Comparison of ENCODE assay signal across 7 cellular contexts in the genomic region with DNA sequence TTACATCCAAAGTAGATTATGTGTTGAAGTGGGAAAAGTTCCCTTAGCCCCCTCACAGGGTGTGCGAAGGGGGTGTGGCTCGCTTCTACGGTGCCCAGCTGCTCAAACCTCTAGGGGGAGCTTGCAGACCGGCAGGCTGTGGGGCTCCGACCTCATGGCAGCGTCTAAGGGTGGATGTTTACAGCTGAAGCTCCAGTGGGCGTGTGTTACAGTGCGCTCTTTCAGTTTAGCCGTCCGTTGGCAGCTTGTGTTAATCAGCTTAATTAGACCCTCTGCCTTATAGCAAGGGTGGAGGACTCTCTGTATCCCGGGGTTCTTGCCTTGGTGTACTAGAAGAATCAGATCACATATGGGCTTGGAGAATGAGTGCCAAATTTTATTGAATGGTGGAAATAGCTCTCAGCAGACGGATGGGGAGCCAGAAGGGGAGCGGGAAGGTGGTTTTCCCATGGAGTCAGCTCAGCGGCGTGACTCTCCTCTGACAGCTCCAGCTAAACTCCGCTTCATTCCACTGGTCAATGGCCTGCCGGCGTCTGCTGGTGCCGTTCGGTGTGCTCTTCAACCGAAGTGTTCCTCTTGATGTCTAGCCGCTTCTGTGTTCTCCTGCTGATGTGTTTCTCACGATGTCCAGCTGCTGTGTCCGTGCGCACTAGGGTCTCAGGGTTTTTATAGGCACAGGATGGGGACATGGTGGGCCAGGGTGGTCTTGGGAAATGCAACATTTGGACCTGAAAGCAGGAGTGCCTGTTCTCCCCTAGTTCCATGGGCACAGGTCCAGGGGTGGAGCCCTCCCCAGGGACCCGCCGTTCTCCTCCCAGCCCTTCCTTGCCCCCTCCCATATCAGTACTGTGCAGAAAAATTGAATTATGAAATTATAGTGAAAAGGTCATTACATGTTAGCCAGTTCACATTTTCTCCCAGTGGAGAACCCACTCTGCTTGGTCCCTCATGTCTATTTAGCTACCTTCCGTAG. TPM values are rescaled to one million over a fixed set of nuclear protein-coding genes. Genes with fewer than 3 reads are reported as not detected.
DNase-seq lines count a peak whose midpoint lies in the region; ATAC-seq and TF ChIP-seq lines count a peak whose summit lies in the region.

No MANE protein-coding gene starts in this region.

- peak; percentile 28 for DNase-seq in GM10266 (ENCODE audit: extremely low spot score)
- DNase-seq in Jurkat, Clone E6-1 (ENCODE audit: low read depth, low spot score) = peak; percentile 62
- no peak for DNase-seq in SK-N-MC (ENCODE audit: low read depth, low spot score)
- peak; percentile 34 for DNase-seq in cerebellar cortex (ENCODE audit: low spot score)
- DNase-seq in right lobe of liver = peak in 2 of 3 donors; percentile 64
- DNase-seq in stimulated activated naive CD8-positive, alpha-beta T cell treated with anti-CD3 and anti-CD28 coated beads, Interleukin-15, amount 100 ng/mL, for 72 hours = peak; percentile 55 to 67

- peaks cover 23% of the 10 kb centered on the region for H3K4me1 Mint-ChIP-seq in stimulated activated naive CD8-positive, alpha-beta T cell treated with anti-CD3 and anti-CD28 coated beads, Interleukin-15, amount 100 ng/mL, for 72 hours

- no peaks in the 10 kb centered on the region for H3K27me3 ChIP-seq in right lobe of liver

- peak overlapping the region; percentile 42 to 63 for H3K4me3 Mint-ChIP-seq in stimulated activated naive CD8-positive, alpha-beta T cell treated with anti-CD3 and anti-CD28 coated beads, Interleukin-15, amount 100 ng/mL, for 72 hours

- H3K9me3 ChIP-seq in SK-N-MC (ENCODE audit: low read depth, low read length) (no peaks in the 10 kb centered on the region), right lobe of liver (no peaks in the 10 kb centered on the region)

- no peak overlapping the region for H3K27ac ChIP-seq in SK-N-MC
- H3K27ac ChIP-seq in right lobe of liver = no peak overlapping the region

- H3K36me3 ChIP-seq in SK-N-MC (ENCODE audit: insufficient read depth, low read length) (no peaks in the 10 kb centered on the region), right lobe of liver (no peaks in the 10 kb centered on the region)

- WGBS in right lobe of liver (ENCODE audit: insufficient coverage, low coverage, low lambda C conversion rate, missing lambda C conversion rate) = 28% methylated on average over 6 of the region's 28 CpGs

- TF ChIP-seq CTCF in GM10266 (IDR thresholded peaks at IDR 0.05; ENCODE audit: control insufficient read depth, insufficient read depth, low read depth, missing control alignments) (peak; percentile 70), right lobe of liver (IDR thresholded peaks at IDR 0.05) (peak; percentile 11 to 57 (median 48))

- peaks cover 0 to 6% (median 0%) of the 10 kb centered on the region in 4 donors for H3K4me1 ChIP-seq in right lobe of liver

- H3K9ac ChIP-seq in SK-N-MC (ENCODE audit: insufficient read length) = no peak overlapping the region

- peak; percentile 65 for ATAC-seq in GM21737 (IDR thresholded peaks at IDR 0.05; ENCODE audit: unreplicated experiment)
- ATAC-seq in right lobe of liver = peak; percentile 76 to 87 (median 81)
- ATAC-seq in stimulated activated naive CD8-positive, alpha-beta T cell treated with anti-CD3 and anti-CD28 coated beads, Interleukin-15, amount 100 ng/mL, for 72 hours = peak; percentile 93

- intact Hi-C loops in right lobe of liver (cut with DNase I) = no loop called here

- H3K9me3 Mint-ChIP-seq in stimulated activated naive CD8-positive, alpha-beta T cell treated with anti-CD3 and anti-CD28 coated beads, Interleukin-15, amount 100 ng/mL, for 72 hours = no peaks in the 10 kb centered on the region

- peak overlapping the region; percentile 23 for H3K4me3 ChIP-seq in Jurkat, Clone E6-1 (ENCODE audit: low read length)
- H3K4me3 ChIP-seq in SK-N-MC (peak overlapping the region; percentile 45; the same call in 1 of the 2 replicates), right lobe of liver (no peak overlapping the region)

- peak overlapping the region; percentile 11 to 27 for H3K27ac Mint-ChIP-seq in stimulated activated naive CD8-positive, alpha-beta T cell treated with anti-CD3 and anti-CD28 coated beads, Interleukin-15, amount 100 ng/mL, for 72 hours

- peaks cover 63% of the 10 kb centered on the region for H3K27me3 Mint-ChIP-seq in stimulated activated naive CD8-positive, alpha-beta T cell treated with anti-CD3 and anti-CD28 coated beads, Interleukin-15, amount 100 ng/mL, for 72 hours

- TF ChIP-seq POLR2A in right lobe of liver (IDR thresholded peaks at IDR 0.05) = no peak

RNA-seq across cellular contexts. Expression of a gene that starts 28.6 kb away (rescaled TPM):
- not detected for polyA plus RNA-seq in Jurkat, Clone E6-1 (2012; ENCODE audit: insufficient read depth, insufficient read length)
- not detected for total RNA-seq in right lobe of liver

RNA-seq across cellular contexts. Expression of a gene that starts 43.1 kb away (rescaled TPM):
- polyA plus RNA-seq in Jurkat, Clone E6-1 (2012; ENCODE audit: insufficient read depth, insufficient read length) = not detected
- total RNA-seq in right lobe of liver = not detected

RNA-seq across cellular contexts. Expression of a gene that starts 45.5 kb away (rescaled TPM):
- 7.4 TPM for polyA plus RNA-seq in Jurkat, Clone E6-1 (2012; ENCODE audit: insufficient read depth, insufficient read length)
- total RNA-seq in right lobe of liver = 1 to 10 TPM; 3.5 to 9.0 (median 5.8) TPM

RNA-seq across cellular contexts. Expression of a gene that starts 46.9 kb away (rescaled TPM):
- polyA plus RNA-seq in Jurkat, Clone E6-1 (2012; ENCODE audit: insufficient read depth, insufficient read length) = not detected
- total RNA-seq in right lobe of liver = not detected

RNA-seq across cellular contexts. Expression of a gene that starts 56.9 kb away (rescaled TPM):
- not detected for polyA plus RNA-seq in Jurkat, Clone E6-1 (2012; ENCODE audit: insufficient read depth, insufficient read length)
- total RNA-seq in right lobe of liver = not detected

Comparison
In these comparisons a context has a peak if more than half of its experiments do, and no peak if none do; other contexts are left out.
1. H3K4me3 ChIP-seq: peak in Jurkat, Clone E6-1 (single experiment) and SK-N-MC (single experiment); none in right lobe of liver (0 of 3).
2. Peak in every context shown above with its lines, with median percentiles within 50 percentile points of each other: ATAC-seq.